8 cellular contexts compared by ENCODE assay signal in genomic region chr4:9495450-9495849, GRCh38. TPM values are rescaled to one million over a fixed set of nuclear protein-coding genes. Genes with fewer than 3 reads are reported as not detected.
DNase-seq lines count a peak whose midpoint lies in the region; ATAC-seq and TF ChIP-seq lines count a peak whose summit lies in the region.
"Not testable (repeated sequence)": the region's sequence is repeated elsewhere in the genome, so short reads cannot be mapped to it uniquely, and the experiment has no call there.

No MANE protein-coding gene starts in this region.

- H3K9me3 ChIP-seq in RWPE2 (ENCODE audit: severe bottlenecking); upper lobe of left lung: not testable (repeated sequence)

- DNase-seq in G401 (ENCODE audit: low spot score) (peak; percentile 10), NB4 (ENCODE audit: low read depth) (peak; percentile 73), activated T-cell treated with anti-CD3 and anti-CD28 coated beads for 1 hour (ENCODE audit: low read depth) (peak; percentile 37), left colon (peak; percentile 63 to 93), upper lobe of left lung (peak; percentile 40 to 67)
- not testable (repeated sequence) for DNase-seq in RWPE2 (ENCODE audit: low spot score)
- peak; percentile 52 for DNase-seq in effector CD4-positive, alpha-beta T cell
- DNase-seq in stimulated activated CD4-positive, alpha-beta T cell treated with anti-CD3 and anti-CD28 coated beads, Interleukin-12 subunit alpha, Interleukin-12 subunit beta, amount 100 ng/mL, for 24 hours (ENCODE audit: low read depth in 2 of 2), result peak; percentile 29 to 75

- TF ChIP-seq CTCF in NB4 (IDR thresholded peaks at IDR 0.05; ENCODE audit: low read depth, low read length) (peak; percentile 49), RWPE2 (IDR thresholded peaks at IDR 0.05; ENCODE audit: poor library complexity, severe bottlenecking) (peak; percentile 35), upper lobe of left lung (IDR thresholded peaks at IDR 0.05) (peak in 5 of 6 experiments; percentile 27 to 70 (median 35))

- TF ChIP-seq POLR2A in NB4 (IDR thresholded peaks at IDR 0.05; ENCODE audit: extremely low read depth, insufficient read length); upper lobe of left lung (IDR thresholded peaks at IDR 0.05): not testable (repeated sequence)

- TF ChIP-seq EP300 in upper lobe of left lung (IDR thresholded peaks at IDR 0.05), result not testable (repeated sequence)

- H3K27me3 ChIP-seq in RWPE2 (ENCODE audit: insufficient read depth, poor library complexity, severe bottlenecking), result not testable (repeated sequence)
- peaks cover 0 to 10% (median 1%) of the 10 kb centered on the region in 4 donors for H3K27me3 ChIP-seq in upper lobe of left lung

- ATAC-seq in RWPE2 (ENCODE audit: low read depth); left colon; upper lobe of left lung (ENCODE audit: low FRiP score in 2 of 2): not testable (repeated sequence)

- 1% methylated on average over 7 of the region's 11 CpGs; no CpG with 5 or more reads in 1 of the 2 donors for WGBS in upper lobe of left lung, 2 donors

- not testable (repeated sequence) for H3K4me3 ChIP-seq in NB4 (ENCODE audit: low read depth, low read length); RWPE2 (ENCODE audit: severe bottlenecking); upper lobe of left lung

- not testable (repeated sequence) for H3K36me3 ChIP-seq in RWPE2 (ENCODE audit: low read depth); upper lobe of left lung

- H3K27ac ChIP-seq in RWPE2 (ENCODE audit: poor library complexity, severe bottlenecking); upper lobe of left lung: not testable (repeated sequence)

- H3K4me1 ChIP-seq in RWPE2 (ENCODE audit: insufficient read depth, poor library complexity, severe bottlenecking), result not testable (repeated sequence)
- peaks cover 0 to 13% (median 2%) of the 10 kb centered on the region in 4 donors for H3K4me1 ChIP-seq in upper lobe of left lung

- intact Hi-C loops in left colon (cut with DNase I, micrococcal nuclease), result not testable (repeated sequence)

- in situ Hi-C loops in G401 (cut with HindIII; ENCODE audit: low sequenced_read_pairs), result not testable (repeated sequence)

RNA-seq across cellular contexts. Expression of gene DEFB131A, which starts 51.2 kb away (rescaled TPM):
- not detected in 2 replicates for total RNA-seq in G401 (2014; rRNA removed; shearing (Covaris generic))
- total RNA-seq in left colon, result not detected
- total RNA-seq in upper lobe of left lung, result not detected
